8 cellular contexts compared by ENCODE assay signal in the genomic region with DNA sequence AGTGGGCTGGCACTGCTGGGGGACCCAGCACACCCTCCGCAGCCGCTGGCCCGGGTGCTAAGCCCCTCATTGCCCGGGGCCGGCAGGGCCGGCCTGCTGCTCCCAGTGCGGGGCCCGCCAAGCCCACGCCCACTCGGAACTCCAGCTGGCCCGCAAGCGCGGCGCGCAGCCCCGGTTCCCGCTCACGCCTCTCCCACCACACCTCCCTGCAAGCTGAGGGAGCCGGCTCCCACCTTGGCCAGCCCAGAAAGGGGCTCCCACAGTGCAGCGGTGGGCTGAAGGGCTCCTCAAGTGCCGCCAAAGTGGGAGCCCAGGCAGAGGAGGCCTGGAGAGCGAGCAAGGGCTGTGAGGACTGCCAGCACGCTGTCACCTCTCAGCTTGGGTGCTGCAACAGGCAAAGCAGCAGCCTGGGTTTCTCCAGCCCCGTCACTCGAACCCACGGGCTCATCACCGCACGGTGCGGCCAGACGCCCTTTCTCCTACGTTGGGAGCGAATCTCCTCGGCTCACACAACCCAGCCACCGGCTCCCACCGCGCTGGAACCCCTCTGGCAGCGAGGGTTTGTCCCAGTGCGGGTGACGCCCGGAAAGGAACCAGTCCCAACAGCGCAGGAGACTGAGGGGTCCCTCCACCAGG. TPM values are rescaled to one million over a fixed set of nuclear protein-coding genes. Genes with fewer than 3 reads are reported as not detected.
DNase-seq lines count a peak whose midpoint lies in the region; ATAC-seq, FAIRE-seq and TF ChIP-seq lines count a peak whose summit lies in the region.
"Not testable (repeated sequence)": the region's sequence is repeated elsewhere in the genome, so short reads cannot be mapped to it uniquely, and the experiment has no call there.

No MANE protein-coding gene starts in this region.

- H4K91ac ChIP-seq in mesenchymal stem cell (ENCODE audit: low read length): peak overlapping the region; percentile 87

- H3K23ac ChIP-seq in mesenchymal stem cell (ENCODE audit: low read length in 2 of 2): peak overlapping the region in 1 of 2 experiments; percentile 34

- H3K4ac ChIP-seq in mesenchymal stem cell (ENCODE audit: low read depth in 1 of 2, low read length in 2 of 2): peak overlapping the region in 1 of 2 experiments; percentile 95

- WGBS in mesenchymal stem cell: under 1% methylated on average over 32 of the region's 41 CpGs

- not testable (repeated sequence) for H3K27me3 ChIP-seq in BLaER1 treated with 17β-estradiol and CSF1 and Interleukin-3, amounts not matched to agents 10 nM and 100 nM; endothelial cell of umbilical vein (ENCODE audit: control insufficient read depth in 2 of 2, insufficient read depth in 2 of 2, low read length in 2 of 2); mesenchymal stem cell (ENCODE audit: control insufficient read depth in 1 of 2, insufficient read depth in 1 of 2, low read length in 2 of 2)

- H3K79me2 ChIP-seq in endothelial cell of umbilical vein (ENCODE audit: control insufficient read depth, insufficient read depth, low read length): peaks cover 22% of the 10 kb centered on the region

- intact Hi-C loops in endothelial cell of umbilical vein (cut with micrococcal nuclease): loop anchor here (1.0 to 10.0 kb wide), 4 partner anchors 83 to 260 kb away; a partner anchor contains a TSS

- H3K4me1 Mint-ChIP-seq in activated T-cell treated with anti-CD3 and anti-CD28 coated beads, Interleukin-2, amount 50 U/mL, for 24 hours (ENCODE audit: low read depth): peaks cover 45% of the 10 kb centered on the region

- POLR2A ChIA-PET in endothelial cell of umbilical vein (lab: Charles Lee): interaction anchor here (1.1 to 1.4 kb wide), 3 partner anchors 96 to 183 kb away, joined by 3 to 11 read pairs (median 3); a partner anchor contains a TSS

- H2BK15ac ChIP-seq in mesenchymal stem cell (ENCODE audit: low read depth, poor library complexity, severe bottlenecking): not testable (repeated sequence)

- peak overlapping the region; percentile 80 to 91 (median 88) for H3K27ac ChIP-seq in BLaER1 treated with 17β-estradiol and CSF1 and Interleukin-3, amounts not matched to agents 10 nM and 100 nM
- H3K27ac ChIP-seq in endothelial cell of umbilical vein (ENCODE audit: insufficient read depth, low read depth, low read length): peak overlapping the region; percentile 45
- peak overlapping the region; percentile 96 for H3K27ac ChIP-seq in mesenchymal stem cell (ENCODE audit: low read length, poor library complexity, severe bottlenecking)

- H3K9me1 ChIP-seq in endothelial cell of umbilical vein (replicated peaks; ENCODE audit: control insufficient read depth, extremely low read depth, insufficient read depth, low read length): not testable (repeated sequence)

- peak overlapping the region; percentile 76 to 84 for H3K18ac ChIP-seq in mesenchymal stem cell (ENCODE audit: low read depth in 1 of 2, low read length in 2 of 2)

- FAIRE-seq in endothelial cell of umbilical vein (lab: Jason Lieb, UNC): not testable (repeated sequence)

- H3K4me2 ChIP-seq in BLaER1 treated with 17β-estradiol and CSF1 and Interleukin-3, amounts not matched to agents 10 nM and 100 nM: peak overlapping the region; percentile 75 to 92 (median 84)
- H3K4me2 ChIP-seq in endothelial cell of umbilical vein (ENCODE audit: insufficient read depth, low read length) (peak overlapping the region; percentile 60), mesenchymal stem cell (ENCODE audit: low read length, poor library complexity, severe bottlenecking) (peak overlapping the region; percentile 70)

- not testable (repeated sequence) for H3K9me3 Mint-ChIP-seq in activated T-cell treated with anti-CD3 and anti-CD28 coated beads, Interleukin-2, amount 50 U/mL, for 24 hours

- TF ChIP-seq POLR2A in endothelial cell of umbilical vein (IDR thresholded peaks at IDR 0.05; ENCODE audit: low read depth, low read length): not testable (repeated sequence)

- not testable (repeated sequence) for H3K9me3 ChIP-seq in BLaER1 treated with 17β-estradiol and CSF1 and Interleukin-3, amounts not matched to agents 10 nM and 100 nM (replicated peaks in 1 of 11); endothelial cell of umbilical vein (replicated peaks; ENCODE audit: control insufficient read depth, insufficient read depth, low read length); mesenchymal stem cell (ENCODE audit: control insufficient read depth, low read length)

- ATAC-seq in GM19455 (IDR thresholded peaks at IDR 0.05; ENCODE audit: unreplicated experiment) (peak; percentile 28), HG03045 (IDR thresholded peaks at IDR 0.05; ENCODE audit: unreplicated experiment) (peak; percentile 28)

- H3K14ac ChIP-seq in mesenchymal stem cell (ENCODE audit: low read length in 2 of 2): peak overlapping the region in 1 of 2 experiments; percentile 89

- peaks cover 0 to 21% (median 12%) of the 10 kb centered on the region in 11 experiments; a peak in 12 of 22 replicates for H3K36me3 ChIP-seq in BLaER1 treated with 17β-estradiol and CSF1 and Interleukin-3, amounts not matched to agents 10 nM and 100 nM
- H3K36me3 ChIP-seq in endothelial cell of umbilical vein (ENCODE audit: control insufficient read depth in 2 of 2, extremely low read depth in 1 of 2, insufficient read depth in 2 of 2, low read length in 2 of 2); mesenchymal stem cell (ENCODE audit: control insufficient read depth in 1 of 2, insufficient read depth in 2 of 2, low read depth in 1 of 2, low read length in 2 of 2): not testable (repeated sequence)

- H4K8ac ChIP-seq in mesenchymal stem cell (ENCODE audit: low read length): peak overlapping the region; percentile 98

- CTCF ChIA-PET in endothelial cell of umbilical vein (lab: Charles Lee): interaction anchor here (0.8 to 1.8 kb wide), 10 partner anchors 10 to 232 kb away, joined by 3 to 14 read pairs (median 4); a partner anchor contains a TSS

- BruUV-seq in endothelial cell of umbilical vein (replicated peaks; lab: Mats Ljungman, UMichigan): TSS peak; percentile 32

- peak overlapping the region; percentile 98 for H3K27ac Mint-ChIP-seq in activated T-cell treated with anti-CD3 and anti-CD28 coated beads, Interleukin-2, amount 50 U/mL, for 24 hours

- H2AFZ ChIP-seq in endothelial cell of umbilical vein (ENCODE audit: low read depth, low read length) (peak overlapping the region; percentile 98), mesenchymal stem cell (ENCODE audit: low read depth, low read length) (peak overlapping the region; percentile 87)

- peak; percentile 72 for DNase-seq in NCI-H82 (lab: John Stamatoyannopoulos, UW)
- DNase-seq in activated T-cell treated with anti-CD3 and anti-CD28 coated beads, Interleukin-2, amount 50 U/mL, for 24 hours; endothelial cell of umbilical vein (ENCODE audit: low read depth, low spot score); mesenchymal stem cell: not testable (repeated sequence)
- peak; percentile 52 for DNase-seq in stimulated activated CD4-positive, alpha-beta T cell treated with anti-CD3 and anti-CD28 coated beads, Interleukin-15, amount 100 ng/mL, for 24 hours

- dilution Hi-C loops in endothelial cell of umbilical vein (cut with MboI; ENCODE audit: extremely low pct_ligation_motif_present, low sequenced_read_pairs): not testable (repeated sequence)

- peaks cover 24 to 46% (median 34%) of the 10 kb centered on the region in 10 experiments for H3K4me1 ChIP-seq in BLaER1 treated with 17β-estradiol and CSF1 and Interleukin-3, amounts not matched to agents 10 nM and 100 nM
- not testable (repeated sequence) for H3K4me1 ChIP-seq in endothelial cell of umbilical vein (ENCODE audit: control insufficient read depth, extremely low read depth, insufficient read depth, low read length); mesenchymal stem cell (ENCODE audit: control insufficient read depth, insufficient read depth, low read depth, low read length)

- H3K79me1 ChIP-seq in mesenchymal stem cell (replicated peaks; ENCODE audit: low read length, poor library complexity, severe bottlenecking): not testable (repeated sequence)

- H4K20me1 ChIP-seq in BLaER1 treated with 17β-estradiol and CSF1 and Interleukin-3, amounts not matched to agents 10 nM and 100 nM: peaks cover 0 to 71% (median 12%) of the 10 kb centered on the region in 11 experiments; a peak in 12 of 22 replicates
- not testable (repeated sequence) for H4K20me1 ChIP-seq in endothelial cell of umbilical vein (replicated peaks; ENCODE audit: control insufficient read depth, extremely low read depth, insufficient read depth, low read length)

- not testable (repeated sequence) for TF ChIP-seq CTCF in endothelial cell of umbilical vein (IDR thresholded peaks at IDR 0.05; ENCODE audit: extremely low read depth in 1 of 2, insufficient read depth in 1 of 2, low read depth in 1 of 2, low read length in 2 of 2)

- not testable (repeated sequence) for H2BK5ac ChIP-seq in mesenchymal stem cell (ENCODE audit: low read depth, low read length, poor library complexity, severe bottlenecking)

- not testable (repeated sequence) for H2AK5ac ChIP-seq in mesenchymal stem cell (ENCODE audit: low read length, severe bottlenecking)

- peak overlapping the region; percentile 81 to 98 (median 87) for H3K4me3 ChIP-seq in BLaER1 treated with 17β-estradiol and CSF1 and Interleukin-3, amounts not matched to agents 10 nM and 100 nM
- peak overlapping the region; percentile 70 to 85 (median 71) for H3K4me3 ChIP-seq in endothelial cell of umbilical vein (replicated peaks in 1 of 3; ENCODE audit: insufficient read depth in 1 of 3, low read depth in 1 of 3, low read length in 3 of 3)
- H3K4me3 ChIP-seq in mesenchymal stem cell (ENCODE audit: insufficient read depth in 1 of 2, low read depth in 1 of 2, low read length in 2 of 2): peak overlapping the region; percentile 70 to 98

- peak overlapping the region; percentile 19 to 21 for H2BK12ac ChIP-seq in mesenchymal stem cell (ENCODE audit: low read length in 2 of 2)

- peak overlapping the region; percentile 83 to 94 (median 91) for H3K9ac ChIP-seq in BLaER1 treated with 17β-estradiol and CSF1 and Interleukin-3, amounts not matched to agents 10 nM and 100 nM
- H3K9ac ChIP-seq in endothelial cell of umbilical vein (replicated peaks; ENCODE audit: extremely low read depth, insufficient read depth, low read length): peak overlapping the region; percentile 93
- H3K9ac ChIP-seq in mesenchymal stem cell (ENCODE audit: low read length): peak overlapping the region; percentile 94

- H2BK120ac ChIP-seq in mesenchymal stem cell (ENCODE audit: low read depth, low read length): peak overlapping the region; percentile 54

- H3K27me3 Mint-ChIP-seq in activated T-cell treated with anti-CD3 and anti-CD28 coated beads, Interleukin-2, amount 50 U/mL, for 24 hours: not testable (repeated sequence)

- peak overlapping the region; percentile 97 for H3K4me3 Mint-ChIP-seq in activated T-cell treated with anti-CD3 and anti-CD28 coated beads, Interleukin-2, amount 50 U/mL, for 24 hours

- H3K36me3 Mint-ChIP-seq in activated T-cell treated with anti-CD3 and anti-CD28 coated beads, Interleukin-2, amount 50 U/mL, for 24 hours (ENCODE audit: low read depth): peaks cover 45% of the 10 kb centered on the region

RNA-seq across cellular contexts. Expression of a gene that starts 0.4 kb away (rescaled TPM):
- 19.4 and 21.3 TPM in 2 replicates for total RNA-seq in endothelial cell of umbilical vein
- polyA plus RNA-seq in endothelial cell of umbilical vein: 8.9 and 11.5 TPM in 2 replicates
- polyA plus RNA-seq in endothelial cell of umbilical vein (2011; cell fraction: cytosol; rRNA removed): 4.9 and 6.3 TPM in 2 replicates
- polyA plus RNA-seq in endothelial cell of umbilical vein (2011; cell fraction: nucleus; rRNA removed): 43.8 and 49.0 TPM in 2 replicates
- 7.7 and 15.1 TPM in 2 replicates for polyA plus RNA-seq in endothelial cell of umbilical vein (2012)
- 19.3 and 26.2 TPM in 2 replicates for polyA minus RNA-seq in endothelial cell of umbilical vein
- polyA minus RNA-seq in endothelial cell of umbilical vein (2011; cell fraction: cytosol; rRNA and poly(A)+ RNA removed): 3.5 TPM
- polyA minus RNA-seq in endothelial cell of umbilical vein (2011; cell fraction: nucleus; rRNA and poly(A)+ RNA removed): 26.7 and 43.1 TPM in 2 replicates
- polyA plus RNA-seq in mesenchymal stem cell (2013, experiment 1 of 2): 12.9 TPM
- polyA plus RNA-seq in mesenchymal stem cell (2013, experiment 2 of 2): 15.0 TPM

RNA-seq across cellular contexts. Expression of a gene that starts 0.7 kb away (rescaled TPM):
- total RNA-seq in endothelial cell of umbilical vein: 9.1 and 10.1 TPM in 2 replicates
- 1.8 and 2.4 TPM in 2 replicates for polyA plus RNA-seq in endothelial cell of umbilical vein
- polyA plus RNA-seq in endothelial cell of umbilical vein (2011; cell fraction: cytosol; rRNA removed): 1.8 and 2.0 TPM in 2 replicates
- 7.9 and 9.4 TPM in 2 replicates for polyA plus RNA-seq in endothelial cell of umbilical vein (2011; cell fraction: nucleus; rRNA removed)
- polyA plus RNA-seq in endothelial cell of umbilical vein (2012): 4.3 and 5.6 TPM in 2 replicates
- polyA minus RNA-seq in endothelial cell of umbilical vein: 3.7 and 5.1 TPM in 2 replicates
- 3.4 TPM for polyA minus RNA-seq in endothelial cell of umbilical vein (2011; cell fraction: cytosol; rRNA and poly(A)+ RNA removed)
- 9.1 and 10.0 TPM in 2 replicates for polyA minus RNA-seq in endothelial cell of umbilical vein (2011; cell fraction: nucleus; rRNA and poly(A)+ RNA removed)
- polyA plus RNA-seq in mesenchymal stem cell (2013, experiment 1 of 2): 4.4 TPM
- polyA plus RNA-seq in mesenchymal stem cell (2013, experiment 2 of 2): 4.4 TPM

Comparison
In these comparisons a context has a peak if more than half of its experiments do, and no peak if none do; other contexts are left out.
1. H3K27ac ChIP-seq: peak in every context shown above with its lines; median percentile 96 in mesenchymal stem cell; 88 in BLaER1 treated with 17β-estradiol and CSF1 and Interleukin-3, amounts not matched to agents 10 nM and 100 nM; 45 in endothelial cell of umbilical vein.